Comparison of ENCODE assay signal across 10 cellular contexts in genomic region chr20:13783528-13783927, GRCh38. TPM values are rescaled to one million over a fixed set of nuclear protein-coding genes. Genes with fewer than 3 reads are reported as not detected.
A peak's percentile ranks its signal among the peaks of the same experiment; 100 is the strongest.
DNase-seq lines count a peak whose midpoint lies in the region; ATAC-seq and TF ChIP-seq lines count a peak whose summit lies in the region.
"Had no signal": no experiment of that assay in that cellular context is flagged by ENCODE, and none has a peak within 500 bp of the region (broad histone marks: within the 10 kb centered on the region; RNA-seq: fewer than 3 reads in every experiment).

No MANE protein-coding gene starts in this region.

- H3K36me3 ChIP-seq in RWPE2 (ENCODE audit: low read depth) (peaks cover 67% of the 10 kb centered on the region), psoas muscle (ENCODE audit: insufficient read depth in 1 of 2, low read depth in 1 of 2) (peaks cover 6 to 64% of the 10 kb centered on the region in 2 donors)

- intact Hi-C loops in psoas muscle (cut with DNase I) = no loop called here

- H3K4me3 ChIP-seq in RWPE2 (ENCODE audit: severe bottlenecking) (peak overlapping the region; percentile 65), epithelial cell of proximal tubule (ENCODE audit: low read depth, low read length) (peak overlapping the region; percentile 78), psoas muscle (peak overlapping the region; percentile 98)

- TF ChIP-seq CTCF in RWPE2 (IDR thresholded peaks at IDR 0.05; ENCODE audit: poor library complexity, severe bottlenecking) = no peak
- no peak for TF ChIP-seq CTCF in epithelial cell of proximal tubule (conservative IDR thresholded peaks at IDR 0.05; ENCODE audit: low read depth, low read length)
- no peak for TF ChIP-seq CTCF in psoas muscle (IDR thresholded peaks at IDR 0.05)

- H3K4me1 ChIP-seq in RWPE2 (ENCODE audit: insufficient read depth, poor library complexity, severe bottlenecking) = peaks cover 22% of the 10 kb centered on the region
- peaks cover 33% of the 10 kb centered on the region for H3K4me1 ChIP-seq in psoas muscle

- H3K9me3 ChIP-seq in RWPE2 (ENCODE audit: severe bottlenecking) (no peaks in the 10 kb centered on the region), psoas muscle (no peaks in the 10 kb centered on the region)

- ATAC-seq in RWPE2 (ENCODE audit: low read depth) (no peak), psoas muscle (no peak), HG03521 (IDR thresholded peaks at IDR 0.05; ENCODE audit: unreplicated experiment) (no peak)

- no peaks in the 10 kb centered on the region for H3K27me3 Mint-ChIP-seq in T-helper 2 cell treated with Interferon-gamma antibody and Interleukin-4, amounts not matched to agents 5 μg/mL and 100 μg/mL, for 36 hours (ENCODE audit: low read depth)

- peaks cover 35% of the 10 kb centered on the region for H3K36me3 Mint-ChIP-seq in T-helper 2 cell treated with Interferon-gamma antibody and Interleukin-4, amounts not matched to agents 5 μg/mL and 100 μg/mL, for 36 hours (ENCODE audit: low read depth)

- H3K27me3 ChIP-seq in RWPE2 (ENCODE audit: insufficient read depth, poor library complexity, severe bottlenecking) (no peaks in the 10 kb centered on the region), psoas muscle (ENCODE audit: insufficient read depth in 3 of 3, low read length in 2 of 3) (no peaks in the 10 kb centered on the region)

- no peaks in the 10 kb centered on the region for H3K9me3 Mint-ChIP-seq in T-helper 2 cell treated with Interferon-gamma antibody and Interleukin-4, amounts not matched to agents 5 μg/mL and 100 μg/mL, for 36 hours

- peak overlapping the region; percentile 100 for H3K4me3 Mint-ChIP-seq in T-helper 2 cell treated with Interferon-gamma antibody and Interleukin-4, amounts not matched to agents 5 μg/mL and 100 μg/mL, for 36 hours

- no peak for DNase-seq in T-helper 2 cell treated with Interferon-gamma antibody and Interleukin-4, amounts not matched to agents 5 μg/mL and 100 μg/mL, for 36 hours (ENCODE audit: low spot score)
- no peak for DNase-seq in T-helper 2 cell
- DNase-seq in RWPE2 (ENCODE audit: low spot score) = no peak
- DNase-seq in epithelial cell of proximal tubule (ENCODE audit: low read depth) = no peak
- no peak for DNase-seq in psoas muscle
- no peak for DNase-seq in SHP77 treated with DMSO at 0.1 percent for 48 hours (lab: John Stamatoyannopoulos, UW)
- no peak for DNase-seq in DMS 273 treated with DMSO at 0.1 percent for 48 hours (lab: John Stamatoyannopoulos, UW)
- DNase-seq: activated CD8-positive, alpha-beta memory T cell treated with anti-CD3 and anti-CD28 coated beads for 24 hours; NCI-H2081 treated with DMSO at 0.1 percent for 48 hours had no signal

- no peak overlapping the region for H3K27ac Mint-ChIP-seq in T-helper 2 cell treated with Interferon-gamma antibody and Interleukin-4, amounts not matched to agents 5 μg/mL and 100 μg/mL, for 36 hours

- peaks cover 33% of the 10 kb centered on the region for H3K4me1 Mint-ChIP-seq in T-helper 2 cell treated with Interferon-gamma antibody and Interleukin-4, amounts not matched to agents 5 μg/mL and 100 μg/mL, for 36 hours (ENCODE audit: low read depth)

- WGBS in psoas muscle, 3 donors = 89 to 93% (median 91%) methylated on average over 13 of the region's 13 CpGs

- H3K27ac ChIP-seq in RWPE2 (ENCODE audit: poor library complexity, severe bottlenecking) = no peak overlapping the region
- H3K27ac ChIP-seq in psoas muscle = no peak overlapping the region

RNA-seq across cellular contexts. Expression of gene ESF1, which starts 1.2 kb away (rescaled TPM):
- total RNA-seq in epithelial cell of proximal tubule (11.6 and 13.4 TPM in 2 replicates), psoas muscle (10 to 100 TPM; 15.1 to 22.8 (median 19.5) TPM)
- polyA plus RNA-seq in psoas muscle = 10 to 100 TPM in 2 of 3 donors, 1 to 10 TPM in 1; 9.0 to 20.7 (median 12.5) TPM

RNA-seq across cellular contexts. Expression of gene NDUFAF5, which starts 1.3 kb away (rescaled TPM):
- total RNA-seq in epithelial cell of proximal tubule (21.4 and 23.8 TPM in 2 replicates), psoas muscle (10 to 100 TPM; 28.2 to 49.7 (median 44.2) TPM)
- 10 to 100 TPM; 32.5 to 44.4 (median 39.7) TPM for polyA plus RNA-seq in psoas muscle
